In the genomic region with DNA sequence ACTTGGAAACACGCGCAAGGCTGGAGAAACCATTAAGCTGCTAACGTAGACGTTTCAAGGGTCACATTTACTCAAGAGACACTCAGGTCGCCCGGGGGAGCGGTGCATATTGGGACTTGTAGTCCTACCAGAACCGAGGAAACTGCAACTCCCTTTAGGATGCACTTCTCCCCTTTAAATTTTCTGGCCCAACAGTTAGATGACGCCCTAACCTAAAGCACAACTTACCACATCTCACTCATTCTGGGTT, we compare ENCODE assay signal across 8 cellular contexts. TPM values are rescaled to one million over a fixed set of nuclear protein-coding genes. Genes with fewer than 3 reads are reported as not detected.
DNase-seq lines count a peak whose midpoint lies in the region; ATAC-seq and TF ChIP-seq lines count a peak whose summit lies in the region.

No MANE protein-coding gene starts in this region.

- no peaks in the 10 kb centered on the region for H3K36me3 ChIP-seq in CD4-positive, CD25-positive, alpha-beta regulatory T cell (ENCODE audit: control insufficient read depth, insufficient read depth, low read length)
- no peaks in the 10 kb centered on the region for H3K36me3 ChIP-seq in SJCRH30

- TF ChIP-seq CTCF in neural crest cell (conservative IDR thresholded peaks at IDR 0.05) = no peak

- peak overlapping the region; percentile 97 for H3K27ac ChIP-seq in CD4-positive, CD25-positive, alpha-beta regulatory T cell (ENCODE audit: insufficient read depth, low read length, poor library complexity, severe bottlenecking)
- H3K27ac ChIP-seq in SJCRH30 = peak overlapping the region; percentile 72
- H3K27ac ChIP-seq in epithelial cell of prostate = peak overlapping the region; percentile 84

- H3K36me3 Mint-ChIP-seq in CD4-positive, CD25-positive, alpha-beta regulatory T cell = peaks cover 7% of the 10 kb centered on the region
- H3K36me3 Mint-ChIP-seq in neural crest cell (ENCODE audit: low read depth) = peaks cover 2% of the 10 kb centered on the region

- ATAC-seq in CD4-positive, CD25-positive, alpha-beta regulatory T cell (ENCODE audit: low read depth in 2 of 2) = peak in 1 of 2 donors; percentile 60
- ATAC-seq in GM19035 (IDR thresholded peaks at IDR 0.05; ENCODE audit: unreplicated experiment) (peak; percentile 60), HG03139 (IDR thresholded peaks at IDR 0.05; ENCODE audit: unreplicated experiment) (peak; percentile 43)

- DNase-seq in CD4-positive, CD25-positive, alpha-beta regulatory T cell = no peak
- DNase-seq in SJCRH30 (no peak), epithelial cell of prostate (ENCODE audit: low read depth, low spot score) (no peak), neural crest cell (ENCODE audit: low read depth, low spot score) (no peak), SW 1271 (lab: John Stamatoyannopoulos, UW) (no peak), occipital lobe (lab: John Stamatoyannopoulos, UW) (no peak)

- peak overlapping the region; percentile 96 for H3K4me3 ChIP-seq in CD4-positive, CD25-positive, alpha-beta regulatory T cell (ENCODE audit: low read depth, low read length)
- H3K4me3 ChIP-seq in SJCRH30 = peak overlapping the region; percentile 93

- peak overlapping the region; percentile 95 to 100 (median 99) for H3K4me3 Mint-ChIP-seq in CD4-positive, CD25-positive, alpha-beta regulatory T cell
- H3K4me3 Mint-ChIP-seq in neural crest cell = peak overlapping the region; percentile 99

- no peaks in the 10 kb centered on the region for H3K9me3 ChIP-seq in CD4-positive, CD25-positive, alpha-beta regulatory T cell (ENCODE audit: control insufficient read depth in 2 of 2, low read length in 2 of 2)
- no peaks in the 10 kb centered on the region for H3K9me3 ChIP-seq in SJCRH30 (replicated peaks)

- H3K4me1 ChIP-seq in CD4-positive, CD25-positive, alpha-beta regulatory T cell (ENCODE audit: control insufficient read depth, insufficient read depth, low read length, poor library complexity, severe bottlenecking) = peaks cover 23% of the 10 kb centered on the region
- no peaks in the 10 kb centered on the region for H3K4me1 ChIP-seq in SJCRH30

- H3K27me3 ChIP-seq in CD4-positive, CD25-positive, alpha-beta regulatory T cell (ENCODE audit: control insufficient read depth, insufficient read depth, low read length) = no peaks in the 10 kb centered on the region
- no peaks in the 10 kb centered on the region for H3K27me3 ChIP-seq in SJCRH30

- peak overlapping the region; percentile 100 for H3K27ac Mint-ChIP-seq in CD4-positive, CD25-positive, alpha-beta regulatory T cell
- peak overlapping the region; percentile 82 for H3K27ac Mint-ChIP-seq in neural crest cell (ENCODE audit: unreplicated experiment)

- H3K9me3 Mint-ChIP-seq in CD4-positive, CD25-positive, alpha-beta regulatory T cell = no peaks in the 10 kb centered on the region
- H3K9me3 Mint-ChIP-seq in neural crest cell = no peaks in the 10 kb centered on the region

- no peaks in the 10 kb centered on the region for H3K27me3 Mint-ChIP-seq in CD4-positive, CD25-positive, alpha-beta regulatory T cell
- no peaks in the 10 kb centered on the region for H3K27me3 Mint-ChIP-seq in neural crest cell (ENCODE audit: low read depth)

- peaks cover 9 to 39% (median 28%) of the 10 kb centered on the region in 4 donors for H3K4me1 Mint-ChIP-seq in CD4-positive, CD25-positive, alpha-beta regulatory T cell
- H3K4me1 Mint-ChIP-seq in neural crest cell = peaks cover 26% of the 10 kb centered on the region

RNA-seq across cellular contexts. Expression of a gene that starts 0.4 kb away (rescaled TPM):
- total RNA-seq in CD4-positive, CD25-positive, alpha-beta regulatory T cell = 39.0 TPM
- polyA plus RNA-seq in CD4-positive, CD25-positive, alpha-beta regulatory T cell = 10 to 100 TPM in 3 of 4 donors, 1 to 10 TPM in 1; 9.6 to 13.1 (median 11.1) TPM
- total RNA-seq in SJCRH30 (2014; rRNA removed; shearing (Covaris generic)) = 25.1 and 25.2 TPM in 2 replicates
- total RNA-seq in neural crest cell (24.1 and 24.8 TPM in 2 replicates), occipital lobe (120 TPM)
